In the genomic region with DNA sequence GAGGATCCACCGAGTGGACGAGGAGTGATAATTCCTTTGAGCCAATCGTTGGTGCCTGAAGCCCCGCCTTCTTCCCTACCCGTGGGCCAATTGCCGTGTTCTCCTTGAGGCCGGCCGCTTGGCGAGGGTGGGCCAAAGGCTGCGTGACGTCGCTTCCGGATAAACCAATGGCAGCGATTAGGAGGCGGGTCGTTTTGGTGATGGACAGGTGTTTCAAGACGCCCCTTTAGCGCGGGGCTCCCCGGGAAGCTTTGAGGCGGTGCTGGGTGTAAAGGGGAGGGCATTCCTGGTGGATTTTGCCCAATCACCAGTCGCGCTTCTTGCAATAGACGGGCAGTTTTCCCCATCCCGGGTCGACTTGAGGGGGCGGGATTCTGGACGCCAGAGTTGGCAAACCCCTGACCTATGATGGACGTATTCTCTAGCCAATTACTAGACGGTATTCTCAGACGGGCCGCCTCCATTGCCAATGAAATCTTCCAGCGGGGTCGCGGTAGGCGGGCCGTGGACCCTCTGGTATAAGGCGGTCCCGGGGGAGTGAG, we compare ENCODE assay signal across 8 cellular contexts. TPM values are rescaled to one million over a fixed set of nuclear protein-coding genes. Genes with fewer than 3 reads are reported as not detected.
DNase-seq lines count a peak whose midpoint lies in the region; ATAC-seq and TF ChIP-seq lines count a peak whose summit lies in the region.

No MANE protein-coding gene starts in this region.

- DNase-seq in NCI-H2029 (lab: John Stamatoyannopoulos, UW) (peak; percentile 99), T1000 (lab: John Stamatoyannopoulos, UW) (peak; percentile 99), astrocyte of the hippocampus (ENCODE audit: low read depth, low spot score) (peak; percentile 100), hepatocyte (ENCODE audit: low spot score) (peak; percentile 100), aorta (peak; percentile 99 to 100)

- ATAC-seq in GM18499 (IDR thresholded peaks at IDR 0.05; ENCODE audit: insufficient read depth, unreplicated experiment) (peak; percentile 48), HG02981 (IDR thresholded peaks at IDR 0.05; ENCODE audit: unreplicated experiment) (peak; percentile 63), aorta (ENCODE audit: low FRiP score) (peak; percentile 93)

- H3K4me1 ChIP-seq in hepatocyte (ENCODE audit: insufficient read depth) (peaks cover 16% of the 10 kb centered on the region), rectal smooth muscle tissue (ENCODE audit: control insufficient read depth, insufficient read depth, low read length) (peaks cover 6% of the 10 kb centered on the region), aorta (ENCODE audit: control insufficient read depth in 1 of 2, insufficient read depth in 2 of 2, low read length in 2 of 2) (no peaks in the 10 kb centered on the region)

- peaks cover 27% of the 10 kb centered on the region for H4K20me1 ChIP-seq in hepatocyte (ENCODE audit: insufficient read depth, poor library complexity, severe bottlenecking)

- H3K4me3 ChIP-seq in hepatocyte (no peak overlapping the region), rectal smooth muscle tissue (ENCODE audit: low read length) (peak overlapping the region; percentile 97), aorta (ENCODE audit: low read length in 2 of 2) (peak overlapping the region; percentile 48 to 69)

- no peak for TF ChIP-seq CTCF in hepatocyte (IDR thresholded peaks at IDR 0.05; ENCODE audit: poor library complexity)

- peak overlapping the region; percentile 75 for H3K9ac ChIP-seq in rectal smooth muscle tissue (ENCODE audit: low read length)

- H3K79me2 ChIP-seq in hepatocyte: peaks cover 44% of the 10 kb centered on the region

- no peaks in the 10 kb centered on the region for H3K9me2 ChIP-seq in hepatocyte (replicated peaks; ENCODE audit: insufficient read depth)

- H3K36me3 ChIP-seq in hepatocyte (replicated peaks; ENCODE audit: insufficient read depth, low read depth) (no peaks in the 10 kb centered on the region), rectal smooth muscle tissue (ENCODE audit: control insufficient read depth, insufficient read depth, low read length) (peaks cover under 1% of the 10 kb centered on the region), aorta (ENCODE audit: control insufficient read depth in 1 of 2, insufficient read depth in 2 of 2, low read length in 1 of 2) (peaks cover 0 to under 1% of the 10 kb centered on the region in 2 donors)

- H3K9me3 ChIP-seq in hepatocyte (ENCODE audit: low read depth): no peaks in the 10 kb centered on the region
- no peaks in the 10 kb centered on the region for H3K9me3 ChIP-seq in aorta (ENCODE audit: control insufficient read depth, low read length)

- H3K27me3 ChIP-seq in hepatocyte: no peaks in the 10 kb centered on the region
- H3K27me3 ChIP-seq in rectal smooth muscle tissue (ENCODE audit: control insufficient read depth, insufficient read depth, low read length): no peaks in the 10 kb centered on the region
- H3K27me3 ChIP-seq in aorta (ENCODE audit: control insufficient read depth in 1 of 2, insufficient read depth in 2 of 2, low read length in 1 of 2): no peaks in the 10 kb centered on the region

- peak overlapping the region; percentile 92 for H3K27ac ChIP-seq in hepatocyte
- peak overlapping the region; percentile 98 for H3K27ac ChIP-seq in rectal smooth muscle tissue (ENCODE audit: low read depth, low read length)
- H3K27ac ChIP-seq in aorta (ENCODE audit: low read depth in 1 of 2, low read length in 2 of 2): peak overlapping the region in 1 of 2 donors; percentile 60

- peak overlapping the region; percentile 67 for H3K4me2 ChIP-seq in hepatocyte

- no peak overlapping the region for H2AFZ ChIP-seq in hepatocyte

- 2% methylated on average over 32 of the region's 39 CpGs for WGBS in hepatocyte (ENCODE audit: low lambda C conversion rate, missing lambda C conversion rate)
- 0% methylated on average over 39 of the region's 39 CpGs for WGBS in aorta, 2 donors

- intact Hi-C loops in aorta (cut with DNase I): loop anchor here in 1 of 2 donors (10.0 kb wide), 1 partner anchor 182 kb away; the partner anchor contains the start of gene RPS11

RNA-seq across cellular contexts. Expression of gene PRMT1, which starts 0.3 kb away (rescaled TPM):
- total RNA-seq in hepatocyte (189 and 195 TPM in 2 replicates), aorta (10 to 100 TPM; 76.5 to 88.3 TPM)
- polyA plus RNA-seq in hepatocyte (175 and 180 TPM in 2 replicates), aorta (100 to 1,000 TPM in 1 of 2 donors, 10 to 100 TPM in 1; 68.5 to 110 TPM)

RNA-seq across cellular contexts. Expression of gene BCL2L12, which starts 11.0 kb away (rescaled TPM):
- total RNA-seq in hepatocyte (4.9 and 13.8 TPM in 2 replicates), aorta (10 to 100 TPM in 1 of 2 donors, 1 to 10 TPM in 1; 9.9 to 14.0 TPM)
- polyA plus RNA-seq in hepatocyte (28.3 and 32.5 TPM in 2 replicates), aorta (10 to 100 TPM in 1 of 2 donors, 1 to 10 TPM in 1; 5.8 to 16.4 TPM)

RNA-seq across cellular contexts. Expression of gene IRF3, which starts 11.1 kb away (rescaled TPM):
- 39.2 and 55.6 TPM in 2 replicates for total RNA-seq in hepatocyte
- 38.8 and 41.8 TPM in 2 replicates for polyA plus RNA-seq in hepatocyte
- total RNA-seq in aorta: 10 to 100 TPM; 53.7 to 82.7 TPM
- polyA plus RNA-seq in aorta: 100 to 1,000 TPM in 1 of 2 donors, 10 to 100 TPM in 1; 37.8 to 278 TPM

RNA-seq across cellular contexts. Expression of gene ADM5, which starts 12.6 kb away (rescaled TPM):
- total RNA-seq in hepatocyte: 0.12 and 0.50 TPM in 2 replicates
- polyA plus RNA-seq in hepatocyte: not detected in 2 replicates
- total RNA-seq in aorta: 1 to 10 TPM in 1 of 2 donors, under 1 TPM in 1; 0.94 to 4.8 TPM
- under 1 TPM; 0.13 to 0.63 TPM for polyA plus RNA-seq in aorta

RNA-seq across cellular contexts. Expression of gene CPT1C, which starts 14.2 kb away (rescaled TPM):
- total RNA-seq in hepatocyte (6.2 and 6.7 TPM in 2 replicates), aorta (10 to 100 TPM in 1 of 2 donors, 1 to 10 TPM in 1; 6.5 to 24.4 TPM)
- polyA plus RNA-seq in hepatocyte (6.8 and 10.0 TPM in 2 replicates), aorta (1 to 10 TPM; 1.9 to 5.7 TPM)
